In genomic region chr5:88190106-88190834, GRCh38 we compare ENCODE assay signal across 15 cellular contexts.
DNase-seq lines count a peak whose midpoint lies in the region; ATAC-seq and TF ChIP-seq lines count a peak whose summit lies in the region.
"Had no signal": no experiment of that assay in that cellular context is flagged by ENCODE, and none has a peak within 500 bp of the region (broad histone marks: within the 10 kb centered on the region; RNA-seq: fewer than 3 reads in every experiment).

No MANE protein-coding gene starts in this region.

- peak in 55 of 56 donors; percentile 43 to 85 (median 66) for TF ChIP-seq CTCF in dorsolateral prefrontal cortex (IDR thresholded peaks at IDR 0.05 in 54 of 56, conservative IDR thresholded peaks at IDR 0.05 in 2 of 56; ENCODE audit: low read depth in 1 of 56, partially characterized antibody in 56 of 56)
- no peak for TF ChIP-seq CTCF in omental fat pad (IDR thresholded peaks at IDR 0.05)

- DNase-seq in NCI-H748 (lab: John Stamatoyannopoulos, UW; ENCODE audit: unreplicated experiment) (peak; percentile 17), NCI-H748 treated with DMSO at 0.1 percent for 48 hours (lab: John Stamatoyannopoulos, UW) (no peak), NAMALWA (ENCODE audit: low spot score) (peak; percentile 5), dorsolateral prefrontal cortex (peak in 5 of 10 donors; percentile 14 to 43 (median 32)), posterior cingulate gyrus (peak in 6 of 10 donors; percentile 21 to 86 (median 40)), omental fat pad (ENCODE audit: low spot score) (no peak), posterior vena cava (ENCODE audit: low spot score) (no peak)
- DNase-seq: ACHN, activated gamma-delta T cell, gastrocnemius medialis, left colon, NCI-H2081 had no signal

- H3K27ac ChIP-seq in dorsolateral prefrontal cortex, result peak overlapping the region in 26 of 59 donors; percentile 5 to 77 (median 37)
- H3K27ac ChIP-seq: gastrocnemius medialis, tibial nerve had no signal

- intact Hi-C loops in dorsolateral prefrontal cortex (cut with DNase I) (loop anchor here in 1 of 2 donors (2.0 to 5.0 kb wide), 4 partner anchors 45 to 492 kb away; no protein-coding TSS in a partner anchor), posterior cingulate gyrus (cut with DNase I) (loop anchor here (2.0 to 10.0 kb wide), 3 partner anchors 291 to 765 kb away; no protein-coding TSS in a partner anchor), posterior vena cava (cut with DNase I) (no loop called here)

- peak overlapping the region in 55 of 59 donors; percentile 5 to 58 (median 38) for H3K4me3 ChIP-seq in dorsolateral prefrontal cortex
- H3K4me3 ChIP-seq: gastrocnemius medialis, tibial nerve had no signal

- no peaks in the 10 kb centered on the region for H3K27me3 ChIP-seq in dorsolateral prefrontal cortex
- H3K27me3 ChIP-seq: gastrocnemius medialis, tibial nerve had no signal

- ATAC-seq in omental fat pad (ENCODE audit: low FRiP score), result no peak
- no peak for ATAC-seq in HG02884 (IDR thresholded peaks at IDR 0.05; ENCODE audit: unreplicated experiment)
- ATAC-seq: gastrocnemius medialis, left colon, Panc1 had no signal

Comparison
In these comparisons a context has a peak if more than half of its experiments do, and no peak if none do; other contexts are left out.
1. DNase-seq: peak in NCI-H748 (single experiment), NAMALWA (single experiment) and posterior cingulate gyrus (6 of 10); none in NCI-H748 treated with DMSO at 0.1 percent for 48 hours (single experiment), omental fat pad (single experiment) and posterior vena cava (single experiment).
2. CTCF ChIP-seq: peak in dorsolateral prefrontal cortex (55 of 56); none in omental fat pad (0 of 3).